15 cellular contexts compared by ENCODE assay signal in genomic region chr2:200616193-200616592, GRCh38. TPM values are rescaled to one million over a fixed set of nuclear protein-coding genes. Genes with fewer than 3 reads are reported as not detected.
A peak's percentile ranks its signal among the peaks of the same experiment; 100 is the strongest.
DNase-seq lines count a peak whose midpoint lies in the region; ATAC-seq, FAIRE-seq and TF ChIP-seq lines count a peak whose summit lies in the region.
"Had no signal": no experiment of that assay in that cellular context is flagged by ENCODE, and none has a peak within 500 bp of the region (broad histone marks: within the 10 kb centered on the region; RNA-seq: fewer than 3 reads in every experiment).

No MANE protein-coding gene starts in this region.

- peak overlapping the region; percentile 69 to 92 for H3K27ac ChIP-seq in liver (ENCODE audit: low read depth in 1 of 2, low read length in 2 of 2)
- no peak overlapping the region for H3K27ac ChIP-seq in HepG2 (ENCODE audit: extremely low read length, insufficient read depth, low read length)
- peak overlapping the region; percentile 60 for H3K27ac ChIP-seq in RWPE2 (ENCODE audit: poor library complexity, severe bottlenecking)
- H3K27ac ChIP-seq in lower lobe of right lung, result no peak overlapping the region
- no peak overlapping the region for H3K27ac ChIP-seq in SK-N-SH (ENCODE audit: low read depth in 2 of 2, low read length in 1 of 2)
- H3K27ac ChIP-seq: heart left ventricle had no signal

- TF ChIP-seq RAD21 in liver (IDR thresholded peaks at IDR 0.05), result peak; percentile 28
- TF ChIP-seq RAD21 in HepG2 (CRISPR knock-in tag; IDR thresholded peaks at IDR 0.05), result no peak
- no peak for TF ChIP-seq RAD21 in SK-N-SH (IDR thresholded peaks at IDR 0.05; ENCODE audit: low read length)

- DNase-seq in HepG2 (ENCODE audit: low spot score) (no peak), RWPE2 (ENCODE audit: low spot score) (no peak), lower lobe of right lung (no peak), SK-N-SH (no peak), NAMALWA (ENCODE audit: low spot score) (no peak)
- DNase-seq: activated naive CD8-positive, alpha-beta T cell treated with anti-CD3 and anti-CD28 coated beads, Interleukin-2, amount 10 ng/mL, durations not matched to agents 7 days and 5 days; midbrain; NCI-H524 had no signal

- in situ Hi-C loops in HepG2 (cut with HindIII; ENCODE audit: extremely low pct_ligation_motif_present, low pct_unique_long_range_greater_than_20kb), result no loop called here

- H3K4me3 ChIP-seq in liver (ENCODE audit: low read depth in 1 of 3, low read length in 3 of 3) (no peak overlapping the region), HepG2 (replicated peaks in 1 of 3; ENCODE audit: insufficient read depth in 1 of 3, low read depth in 2 of 3, low read length in 3 of 3) (no peak overlapping the region), RWPE2 (ENCODE audit: severe bottlenecking) (no peak overlapping the region), lower lobe of right lung (no peak overlapping the region), SK-N-SH (ENCODE audit: low read depth in 2 of 2, low read length in 1 of 2) (no peak overlapping the region)
- H3K4me3 ChIP-seq: heart left ventricle, skin epidermis had no signal

- WGBS in liver, result 31% methylated on average over 5 of the region's 5 CpGs
- whole genome bisulfite sequencing in HepG2 (ENCODE audit: low lambda C conversion rate), result 97% methylated on average over 5 of the region's 5 CpGs
- WGBS in SK-N-SH (ENCODE audit: low lambda C conversion rate), result 97% methylated on average over 5 of the region's 5 CpGs

- peaks cover 3 to 54% (median 36%) of the 10 kb centered on the region in 4 donors for H3K36me3 ChIP-seq in liver (ENCODE audit: control insufficient read depth in 4 of 4, insufficient read depth in 3 of 4, low read depth in 1 of 4, low read length in 3 of 4)
- H3K36me3 ChIP-seq in HepG2 (replicated peaks in 1 of 2; ENCODE audit: control insufficient read depth in 1 of 2, insufficient read depth in 2 of 2, low read length in 2 of 2), result 0 out of 5 replicates have a peak, but pooled peaks cover 0 to 1% of the 10 kb centered on the region in 2 experiments
- H3K36me3 ChIP-seq in RWPE2 (ENCODE audit: low read depth), result no peaks in the 10 kb centered on the region
- H3K36me3 ChIP-seq in lower lobe of right lung, result peaks cover 9% of the 10 kb centered on the region
- H3K36me3 ChIP-seq in SK-N-SH (replicated peaks in 1 of 2; ENCODE audit: control insufficient read depth in 1 of 2, insufficient read depth in 2 of 2, low read length in 1 of 2), result no peaks in the 10 kb centered on the region

- POLR2A ChIA-PET in HepG2 (lab: Yijun Ruan, JAX) (interaction anchor here (0.7 to 4.4 kb wide), 3 partner anchors 12 to 30 kb away, joined by 3 to 33 read pairs (median 29); partner anchors contain the start of gene AOX1), SK-N-SH (lab: Yijun Ruan, JAX) (no interaction called here)

- no peak for FAIRE-seq in HepG2 (lab: Jason Lieb, UNC)
- FAIRE-seq: A204.1 had no signal

- H3K4me2 ChIP-seq in HepG2 (ENCODE audit: low read depth, low read length) (no peak overlapping the region), SK-N-SH (no peak overlapping the region)

- intact Hi-C loops in HepG2 (cut with micrococcal nuclease; ENCODE audit: unreplicated experiment) (no loop called here), lower lobe of right lung (cut with DNase I) (no loop called here)

- H2AFZ ChIP-seq in HepG2 (ENCODE audit: low read length) (no peak overlapping the region), SK-N-SH (ENCODE audit: low read depth) (no peak overlapping the region)

- BruUV-seq in HepG2 (replicated peaks; lab: Mats Ljungman, UMichigan), result no TSS peak

- H3K9me3 ChIP-seq in liver (ENCODE audit: control insufficient read depth in 4 of 4, low read length in 3 of 4) (no peaks in the 10 kb centered on the region), HepG2 (ENCODE audit: low read length) (no peaks in the 10 kb centered on the region), RWPE2 (ENCODE audit: severe bottlenecking) (no peaks in the 10 kb centered on the region), lower lobe of right lung (no peaks in the 10 kb centered on the region), SK-N-SH (no peaks in the 10 kb centered on the region)
- H3K9me3 ChIP-seq: heart left ventricle had no signal

- H3K4me1 ChIP-seq in liver (ENCODE audit: control insufficient read depth in 4 of 4, insufficient read depth in 4 of 4, low read length in 3 of 4) (peaks cover 8 to 69% (median 48%) of the 10 kb centered on the region in 4 donors), HepG2 (ENCODE audit: insufficient read depth, low read length) (peaks cover 22% of the 10 kb centered on the region), RWPE2 (ENCODE audit: insufficient read depth, poor library complexity, severe bottlenecking) (peaks cover 22% of the 10 kb centered on the region), lower lobe of right lung (no peaks in the 10 kb centered on the region), SK-N-SH (ENCODE audit: control insufficient read depth in 1 of 2, insufficient read depth in 2 of 2, low read depth in 1 of 2, low read length in 1 of 2) (peaks cover 14 to 17% of the 10 kb centered on the region in 2 experiments)

- ATAC-seq in HepG2 (no peak; the same call in 2 of the 3 replicates), RWPE2 (ENCODE audit: low read depth) (no peak), lower lobe of right lung (peak; percentile 41 to 61), GM21528 (IDR thresholded peaks at IDR 0.05; ENCODE audit: low FRiP score, unreplicated experiment) (no peak), HG02642 (IDR thresholded peaks at IDR 0.05; ENCODE audit: poor library complexity, unreplicated experiment) (no peak)
- ATAC-seq: heart left ventricle had no signal

- H3K9me2 ChIP-seq in SK-N-SH, result no peaks in the 10 kb centered on the region

- H3F3A ChIP-seq in SK-N-SH (replicated peaks; ENCODE audit: insufficient read depth), result peaks cover 14% of the 10 kb centered on the region

- peak; percentile 2 for TF ChIP-seq CTCF in liver (IDR thresholded peaks at IDR 0.05; ENCODE audit: low read depth, low read length, missing input control)
- TF ChIP-seq CTCF in HepG2 (CRISPR knock-in tag; IDR thresholded peaks at IDR 0.05), result no peak
- no peak for TF ChIP-seq CTCF in RWPE2 (IDR thresholded peaks at IDR 0.05; ENCODE audit: poor library complexity, severe bottlenecking)
- no peak for TF ChIP-seq CTCF in lower lobe of right lung (IDR thresholded peaks at IDR 0.05)
- no peak for TF ChIP-seq CTCF in SK-N-SH (IDR thresholded peaks at IDR 0.05)

- TF ChIP-seq EP300 in HepG2 (IDR thresholded peaks at IDR 0.05; ENCODE audit: low read depth in 2 of 2, low read length in 2 of 2), result no peak
- TF ChIP-seq EP300 in HepG2 (CRISPR knock-in tag; IDR thresholded peaks at IDR 0.05; ENCODE audit: borderline replicate concordance), result no peak
- TF ChIP-seq EP300 in SK-N-SH (IDR thresholded peaks at IDR 0.05; ENCODE audit: borderline replicate concordance in 1 of 2, low read depth in 1 of 2, low read length in 1 of 2), result no peak

- H3K79me2 ChIP-seq in HepG2 (ENCODE audit: insufficient read depth, low read length) (no peaks in the 10 kb centered on the region), SK-N-SH (ENCODE audit: insufficient read depth) (no peaks in the 10 kb centered on the region)

- no peak for TF ChIP-seq POLR2A in HepG2 (IDR thresholded peaks at IDR 0.05; ENCODE audit: insufficient read depth in 1 of 2, low read depth in 2 of 2, low read length in 2 of 2)

- H3K9ac ChIP-seq in liver (ENCODE audit: low read depth in 1 of 2, low read length in 2 of 2) (peak overlapping the region; percentile 4 to 89), HepG2 (ENCODE audit: insufficient read depth, low read depth, low read length) (no peak overlapping the region), SK-N-SH (no peak overlapping the region)

- H3K27me3 ChIP-seq in liver (ENCODE audit: control insufficient read depth in 4 of 4, insufficient read depth in 4 of 4, low read length in 3 of 4) (no peaks in the 10 kb centered on the region), HepG2 (ENCODE audit: control insufficient read depth in 1 of 2, insufficient read depth in 2 of 2, low read length in 2 of 2) (no peaks in the 10 kb centered on the region), RWPE2 (ENCODE audit: insufficient read depth, poor library complexity, severe bottlenecking) (no peaks in the 10 kb centered on the region), lower lobe of right lung (ENCODE audit: low read depth) (no peaks in the 10 kb centered on the region), SK-N-SH (ENCODE audit: insufficient read depth) (no peaks in the 10 kb centered on the region)
- H3K27me3 ChIP-seq: dorsolateral prefrontal cortex, heart left ventricle had no signal

- H4K20me1 ChIP-seq in HepG2 (ENCODE audit: insufficient read depth, low read length) (no peaks in the 10 kb centered on the region), SK-N-SH (ENCODE audit: insufficient read depth) (no peaks in the 10 kb centered on the region)

- CTCF ChIA-PET in HepG2 (lab: Yijun Ruan, JAX; ENCODE audit: low intra/inter-chr PET ratio, low total read pairs), result no interaction called here
- CTCF ChIA-PET in SK-N-SH (lab: Yijun Ruan, JAX), result interaction anchor here (1.8 to 2.9 kb wide), 2 partner anchors 12 to 87 kb away, joined by 5 to 17 read pairs; no protein-coding TSS in a partner anchor

RNA-seq across cellular contexts. Expression of gene AOX1, which starts 30.4 kb away (rescaled TPM):
- 1,000 to 10,000 TPM in 1 of 2 donors, 1 to 10 TPM in 1; 9.9 to 1,131 TPM for total RNA-seq in liver
- polyA plus RNA-seq in liver, result 100 to 1,000 TPM; 245 to 727 TPM
- total RNA-seq in HepG2 (2016; rRNA removed; fragmentation: Illumina TruSeq; extraction: Trizol), result 18.0 and 27.5 TPM in 2 replicates
- 2.9 and 3.1 TPM in 2 replicates for total RNA-seq in HepG2 (2016; cell fraction: cytosol; rRNA removed; fragmentation: Illumina TruSeq; extraction: Trizol; ENCODE audit: low read depth)
- 16.9 and 27.1 TPM in 2 replicates for total RNA-seq in HepG2 (2016; cell fraction: insoluble cytoplasmic fraction; rRNA removed; fragmentation: Illumina TruSeq; extraction: Trizol)
- total RNA-seq in HepG2 (2016; cell fraction: membrane; rRNA removed; fragmentation: Illumina TruSeq; extraction: Trizol), result 5.6 and 7.9 TPM in 2 replicates
- total RNA-seq in HepG2 (2016; cell fraction: nucleus; rRNA removed; fragmentation: Illumina TruSeq; extraction: Trizol), result 11.2 and 11.3 TPM in 2 replicates
- polyA plus RNA-seq in HepG2 (2011; rRNA removed), result 9.2 and 18.9 TPM in 2 replicates
- polyA plus RNA-seq in HepG2 (2011; cell fraction: cytosol; rRNA removed), result 9.0 and 14.2 TPM in 2 replicates
- polyA plus RNA-seq in HepG2 (2011; cell fraction: nucleus; rRNA removed), result 6.6 and 14.0 TPM in 2 replicates
- polyA plus RNA-seq in HepG2 (2012), result 12.6 and 15.2 TPM in 2 replicates
- polyA plus RNA-seq in HepG2 (2016; cell fraction: cytosol; fragmentation: Illumina TruSeq; extraction: Trizol; ENCODE audit: low read depth), result 0.95 and 1.1 TPM in 2 replicates
- polyA plus RNA-seq in HepG2 (2016; cell fraction: insoluble cytoplasmic fraction; fragmentation: Illumina TruSeq; extraction: Trizol; ENCODE audit: low read depth), result 21.2 and 21.7 TPM in 2 replicates
- polyA plus RNA-seq in HepG2 (2016; cell fraction: membrane; fragmentation: Illumina TruSeq; extraction: Trizol; ENCODE audit: low read depth), result 2.7 and 3.3 TPM in 2 replicates
- polyA plus RNA-seq in HepG2 (2016; cell fraction: nucleus; fragmentation: Illumina TruSeq; extraction: Trizol; ENCODE audit: insufficient read depth, low read depth), result 8.2 and 9.7 TPM in 2 replicates
- polyA minus RNA-seq in HepG2 (2011; rRNA and poly(A)+ RNA removed; ENCODE audit: low replicate concordance), result 9.0 and 94.3 TPM in 2 replicates
- polyA minus RNA-seq in HepG2 (2011; cell fraction: cytosol; rRNA and poly(A)+ RNA removed), result 16.3 and 44.6 TPM in 2 replicates
- 6.7 and 17.2 TPM in 2 replicates for polyA minus RNA-seq in HepG2 (2011; cell fraction: nucleus; rRNA and poly(A)+ RNA removed)
- 36.7 TPM for total RNA-seq in lower lobe of right lung
- 3.3 and 4.6 TPM in 2 replicates for polyA plus RNA-seq in SK-N-SH (2012; rRNA removed)
- polyA plus RNA-seq in SK-N-SH (2012; cell fraction: cytosol; rRNA removed), result 3.7 and 3.8 TPM in 2 replicates
- polyA plus RNA-seq in SK-N-SH (2012; cell fraction: nucleus; rRNA removed), result 2.2 and 3.9 TPM in 2 replicates
- total RNA-seq: activated naive CD8-positive, alpha-beta T cell treated with anti-CD3 and anti-CD28 coated beads, Interleukin-2, amount 10 ng/mL, durations not matched to agents 7 days and 5 days had no signal

Comparison
In these comparisons a context has a peak if more than half of its experiments do, and no peak if none do; other contexts are left out.
1. H3K27ac ChIP-seq: peak in liver (2 of 2) and RWPE2 (single experiment); none in HepG2 (single experiment), lower lobe of right lung (single experiment) and SK-N-SH (0 of 2).
2. H3K9ac ChIP-seq: peak in liver (2 of 2); none in HepG2 (single experiment) and SK-N-SH (single experiment).
3. ATAC-seq: peak in lower lobe of right lung (2 of 2); none in HepG2 (single experiment), RWPE2 (single experiment), GM21528 (single experiment) and HG02642 (single experiment).